In the genomic region with DNA sequence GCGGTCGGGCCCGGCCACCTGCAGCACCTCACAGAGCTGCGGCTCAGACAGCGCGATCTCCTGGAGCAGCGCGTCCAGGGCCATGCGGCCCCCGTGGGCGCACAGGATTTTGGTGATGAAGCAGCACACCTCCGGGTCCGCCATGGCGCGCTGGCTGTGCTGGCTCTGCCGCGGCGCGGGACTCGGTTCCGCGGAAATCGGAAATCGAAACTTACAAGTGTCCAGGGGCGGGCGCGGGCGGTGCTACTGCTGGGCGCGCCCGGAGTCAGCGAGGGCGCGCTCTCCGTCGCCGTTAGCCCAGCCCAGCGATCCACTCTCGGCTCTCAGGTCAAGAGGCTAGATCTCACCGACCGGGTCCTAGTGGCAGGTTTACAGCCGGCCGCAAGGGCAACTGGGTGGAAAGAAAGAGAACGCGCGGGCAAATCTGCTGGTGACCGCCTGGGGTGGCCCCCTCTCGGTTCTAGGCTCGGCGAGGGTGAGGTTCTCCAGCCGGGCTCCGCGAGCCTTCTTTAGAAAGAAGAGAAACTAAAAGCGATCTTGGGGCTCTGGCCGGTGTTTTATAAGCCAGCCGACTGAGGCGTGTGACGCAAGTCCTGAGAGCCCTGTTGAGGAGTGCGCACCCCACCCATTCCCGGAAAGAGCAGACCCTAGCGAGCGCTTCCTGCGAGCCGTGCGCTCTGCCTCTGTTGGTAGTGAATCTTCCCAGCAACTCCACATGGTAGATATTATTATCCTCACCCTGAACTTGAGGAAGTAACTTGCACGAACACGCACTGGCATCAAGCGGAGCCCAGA, we compare ENCODE assay signal across 8 cellular contexts. TPM values are rescaled to one million over a fixed set of nuclear protein-coding genes. Genes with fewer than 3 reads are reported as not detected.
DNase-seq lines count a peak whose midpoint lies in the region; ATAC-seq, FAIRE-seq and TF ChIP-seq lines count a peak whose summit lies in the region.

A gene (minus strand): TSS at position 533 of the 795 bp plus-strand sequence. CDS start 389 bp downstream, at position 144.

- peak; percentile 91 for FAIRE-seq in GM12892 (lab: Jason Lieb, UNC)

- H3K9ac ChIP-seq in rectal smooth muscle tissue (ENCODE audit: low read length), result peak within 1 kb of the TSS; percentile 81

- TF ChIP-seq POLR2A in GM12892 (IDR thresholded peaks at IDR 0.05; ENCODE audit: low read depth, low read length) (peak; percentile 92), vagina (IDR thresholded peaks at IDR 0.05) (peak in 1 of 2 donors; percentile 46)

- H3K9me3 ChIP-seq in right atrium auricular region, result no peaks in the 10 kb centered on the region
- no peaks in the 10 kb centered on the region for H3K9me3 ChIP-seq in vagina

- H3K27ac ChIP-seq in angular gyrus (ENCODE audit: low read depth, low read length), result peak within 1 kb of the TSS; percentile 84
- peak within 1 kb of the TSS; percentile 93 to 94 for H3K27ac ChIP-seq in right atrium auricular region
- H3K27ac ChIP-seq in rectal smooth muscle tissue (ENCODE audit: low read depth, low read length), result peak within 1 kb of the TSS; percentile 95
- peak within 1 kb of the TSS; percentile 96 for H3K27ac ChIP-seq in vagina

- H3K4me1 ChIP-seq in right atrium auricular region (peaks cover 0 to 22% of the 10 kb centered on the region in 2 donors), rectal smooth muscle tissue (ENCODE audit: control insufficient read depth, insufficient read depth, low read length) (peaks cover 3% of the 10 kb centered on the region), vagina (peaks cover 36% of the 10 kb centered on the region)

- TF ChIP-seq CTCF in right atrium auricular region (IDR thresholded peaks at IDR 0.05), result peak in 1 of 2 donors; percentile 26
- no peak for TF ChIP-seq CTCF in vagina (IDR thresholded peaks at IDR 0.05)

- H3K27me3 ChIP-seq in right atrium auricular region (no peaks in the 10 kb centered on the region), rectal smooth muscle tissue (ENCODE audit: control insufficient read depth, insufficient read depth, low read length) (no peaks in the 10 kb centered on the region), vagina (no peaks in the 10 kb centered on the region)

- no peaks in the 10 kb centered on the region for H3K36me3 ChIP-seq in right atrium auricular region
- no peaks in the 10 kb centered on the region for H3K36me3 ChIP-seq in rectal smooth muscle tissue (ENCODE audit: control insufficient read depth, insufficient read depth, low read length)
- no peaks in the 10 kb centered on the region for H3K36me3 ChIP-seq in vagina

- H3K4me3 ChIP-seq in right atrium auricular region, result peak within 1 kb of the TSS; percentile 81 to 84
- peak within 1 kb of the TSS; percentile 97 for H3K4me3 ChIP-seq in rectal smooth muscle tissue (ENCODE audit: low read length)
- H3K4me3 ChIP-seq in vagina, result peak within 1 kb of the TSS; percentile 89 to 93

- peak; percentile 79 for ATAC-seq in HG02759 (IDR thresholded peaks at IDR 0.05; ENCODE audit: unreplicated experiment)

- DNase-seq in GM12892 (ENCODE audit: insufficient read length), result peak; percentile 82
- DNase-seq in NCI-H1417 treated with DMSO at 0.1 percent for 48 hours (lab: John Stamatoyannopoulos, UW), result peak; percentile 36
- DNase-seq in T-helper 2 cell, result peak; percentile 67 to 96 (median 88)
- peak; percentile 95 for DNase-seq in right atrium auricular region (ENCODE audit: low spot score)
- DNase-seq in vagina (ENCODE audit: extremely low spot score in 2 of 2), result peak in 1 of 2 donors; percentile 96

- intact Hi-C loops in vagina (cut with DNase I), result no loop called here

RNA-seq across cellular contexts. Expression of the gene that starts here (rescaled TPM):
- 26.7 TPM for polyA plus RNA-seq in GM12892 (2012; ENCODE audit: missing spikeins)
- total RNA-seq in right atrium auricular region (10 to 100 TPM in 1 of 2 donors, 1 to 10 TPM in 1; 8.0 to 15.2 TPM), vagina (36.6 TPM)
